Comparison of ENCODE assay signal across 7 cellular contexts in genomic region chr9:78213696-78214095, GRCh38. TPM values are rescaled to one million over a fixed set of nuclear protein-coding genes. Genes with fewer than 3 reads are reported as not detected.
DNase-seq lines count a peak whose midpoint lies in the region; ATAC-seq and TF ChIP-seq lines count a peak whose summit lies in the region.

No MANE protein-coding gene starts in this region.

- H3K9me3 Mint-ChIP-seq in activated naive CD4-positive, alpha-beta T cell treated with anti-CD3 and anti-CD28 coated beads for 36 hours = no peaks in the 10 kb centered on the region

- H2AFZ ChIP-seq in neural cell (ENCODE audit: low read depth, low read length) = no peak overlapping the region

- H3K27me3 ChIP-seq in neural cell (ENCODE audit: insufficient read depth, low read depth, low read length) (no peaks in the 10 kb centered on the region), MG63 (no peaks in the 10 kb centered on the region)

- H4K20me1 ChIP-seq in neural cell (ENCODE audit: insufficient read depth) = no peaks in the 10 kb centered on the region

- H3K9ac ChIP-seq in neural cell (ENCODE audit: low read length) = no peak overlapping the region

- TF ChIP-seq CTCF in LNCaP clone FGC (IDR thresholded peaks at IDR 0.05; ENCODE audit: control insufficient read depth, extremely low read depth, insufficient read depth) (peak; percentile 50; the same call in 1 of the 2 replicates), neural cell (IDR thresholded peaks at IDR 0.05; ENCODE audit: poor library complexity, severe bottlenecking) (peak; percentile 59)

- ATAC-seq in GM18498 (IDR thresholded peaks at IDR 0.05; ENCODE audit: unreplicated experiment) = peak; percentile 42

- H3F3A ChIP-seq in neural cell (ENCODE audit: insufficient read depth, low read length, poor library complexity, severe bottlenecking) = no peaks in the 10 kb centered on the region

- TF ChIP-seq RAD21 in neural cell (conservative IDR thresholded peaks at IDR 0.05) = peak; percentile 60

- no peaks in the 10 kb centered on the region for H3K36me3 Mint-ChIP-seq in activated naive CD4-positive, alpha-beta T cell treated with anti-CD3 and anti-CD28 coated beads for 36 hours (ENCODE audit: low read depth)

- no peak overlapping the region for H3K4me3 ChIP-seq in LNCaP clone FGC (ENCODE audit: low read depth, low read length)
- H3K4me3 ChIP-seq in neural cell (ENCODE audit: low read length) = no peak overlapping the region
- H3K4me3 ChIP-seq in MG63 = no peak overlapping the region

- H3K4me1 Mint-ChIP-seq in activated naive CD4-positive, alpha-beta T cell treated with anti-CD3 and anti-CD28 coated beads for 36 hours (ENCODE audit: low read depth) = peaks cover 31% of the 10 kb centered on the region

- no peak overlapping the region for H3K27ac ChIP-seq in neural cell (ENCODE audit: low read length)

- no peak for TF ChIP-seq EP300 in neural cell (conservative IDR thresholded peaks at IDR 0.05; ENCODE audit: poor library complexity, severe bottlenecking)

- no peak overlapping the region for H3K4me2 ChIP-seq in neural cell (ENCODE audit: low read length)

- CTCF ChIA-PET in activated naive CD4-positive, alpha-beta T cell treated with anti-CD3 and anti-CD28 coated beads for 36 hours (lab: Charles Lee) = interaction anchor here (1.1 to 1.7 kb wide), 3 partner anchors 9 to 236 kb away, joined by 3 to 4 read pairs (median 3); partner anchors contain the start of gene CEP78

- H3K79me2 ChIP-seq in neural cell (replicated peaks; ENCODE audit: insufficient read depth, low read length) = no peaks in the 10 kb centered on the region

- no peak overlapping the region for H3K27ac Mint-ChIP-seq in activated naive CD4-positive, alpha-beta T cell treated with anti-CD3 and anti-CD28 coated beads for 36 hours

- H3K27me3 Mint-ChIP-seq in activated naive CD4-positive, alpha-beta T cell treated with anti-CD3 and anti-CD28 coated beads for 36 hours (ENCODE audit: low read depth) = no peaks in the 10 kb centered on the region

- no peaks in the 10 kb centered on the region for H3K36me3 ChIP-seq in neural cell (ENCODE audit: insufficient read depth, low read length)
- H3K36me3 ChIP-seq in MG63 = no peaks in the 10 kb centered on the region

- DNase-seq in LNCaP clone FGC (ENCODE audit: low read depth) = no peak
- peak; percentile 30 for DNase-seq in central memory CD4-positive, alpha-beta T cell
- no peak for DNase-seq in DMS79 treated with DMSO at 0.1 percent for 48 hours (lab: John Stamatoyannopoulos, UW)
- no peak for DNase-seq in MG63
- DNase-seq in activated naive CD4-positive, alpha-beta T cell treated with anti-CD3 and anti-CD28 coated beads for 36 hours = no peak

- no peaks in the 10 kb centered on the region for H3K9me3 ChIP-seq in neural cell (ENCODE audit: low read length)
- H3K9me3 ChIP-seq in MG63 = no peaks in the 10 kb centered on the region

- H3K4me3 Mint-ChIP-seq in activated naive CD4-positive, alpha-beta T cell treated with anti-CD3 and anti-CD28 coated beads for 36 hours = no peak overlapping the region

- no peaks in the 10 kb centered on the region for H3K9me2 ChIP-seq in neural cell (ENCODE audit: insufficient read depth, low read length)

- intact Hi-C loops in activated naive CD4-positive, alpha-beta T cell treated with anti-CD3 and anti-CD28 coated beads for 36 hours (cut with micrococcal nuclease) = loop anchor here (1.0 to 10.0 kb wide), 7 partner anchors 81 to 755 kb away; no protein-coding TSS in a partner anchor

TF ChIP-seq in neural cell, 6 proteins besides CTCF, POLR2A, EP300 and RAD21:
- TF ChIP-seq EZH2 (IDR thresholded peaks at IDR 0.05; ENCODE audit: borderline replicate concordance, insufficient read depth, low read length, poor library complexity, severe bottlenecking) = no peak
- TF ChIP-seq REST (IDR thresholded peaks at IDR 0.05; ENCODE audit: borderline replicate concordance) = no peak
- TF ChIP-seq SMC3 (conservative IDR thresholded peaks at IDR 0.05; ENCODE audit: poor library complexity) = peak; percentile 49
TF ChIP-seq in neural cell: peak in this region for 1.

RNA-seq across cellular contexts. Expression of gene CEP78, which starts 22.2 kb away (rescaled TPM):
- polyA plus RNA-seq in neural cell = 57.8 and 64.9 TPM in 2 replicates
- 81.8 and 88.7 TPM in 2 replicates for polyA minus RNA-seq in neural cell
- 10.7 and 17.7 TPM in 2 replicates for total RNA-seq in MG63 (2014; rRNA removed; shearing (Covaris generic); ENCODE audit: low replicate concordance)
- total RNA-seq in activated naive CD4-positive, alpha-beta T cell treated with anti-CD3 and anti-CD28 coated beads for 36 hours = 10 to 100 TPM; 39.5 to 39.7 TPM
